ENCODE assay signal across 1 cellular context in the genomic region with DNA sequence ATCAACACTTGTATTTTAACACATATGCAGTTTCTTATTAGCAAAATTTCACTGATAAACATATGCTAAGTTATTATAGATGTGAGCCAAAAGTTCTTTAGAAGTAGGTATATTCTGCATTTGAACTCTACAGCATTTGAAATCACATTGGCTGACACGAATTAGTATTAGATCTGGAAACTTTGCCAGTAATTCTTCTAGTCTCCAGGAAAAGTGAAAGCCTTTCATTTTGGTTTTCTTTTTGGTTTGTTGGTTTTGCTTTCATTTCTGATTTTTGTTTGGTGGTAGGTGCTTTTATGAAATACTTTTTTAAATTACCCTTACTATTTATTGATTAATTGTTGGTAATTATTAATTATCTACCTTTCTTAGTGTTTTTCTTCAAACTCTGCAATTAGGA.
TF ChIP-seq lines count a peak whose summit lies in the region.

No MANE protein-coding gene starts in this region.

TF ChIP-seq in A549, 52 proteins besides CTCF, POLR2A, EP300 and RAD21 (continued from another document):
- TF ChIP-seq EHF (CRISPR knock-in tag; IDR thresholded peaks at IDR 0.05): no peak
- TF ChIP-seq RNF2 (IDR thresholded peaks at IDR 0.05; ENCODE audit: borderline replicate concordance, low read depth): no peak
- TF ChIP-seq HDAC2 (IDR thresholded peaks at IDR 0.05): no peak
- TF ChIP-seq PHF8 (IDR thresholded peaks at IDR 0.05; ENCODE audit: borderline replicate concordance, low read depth): no peak
- TF ChIP-seq NFE2L2 (conservative IDR thresholded peaks at IDR 0.05; ENCODE audit: low read length): no peak
- no peak for TF ChIP-seq MAFK (IDR thresholded peaks at IDR 0.05; ENCODE audit: partially characterized antibody)
- no peak for TF ChIP-seq NPAS2 (CRISPR knock-in tag; IDR thresholded peaks at IDR 0.05; ENCODE audit: borderline replicate concordance)
